In the genomic region with DNA sequence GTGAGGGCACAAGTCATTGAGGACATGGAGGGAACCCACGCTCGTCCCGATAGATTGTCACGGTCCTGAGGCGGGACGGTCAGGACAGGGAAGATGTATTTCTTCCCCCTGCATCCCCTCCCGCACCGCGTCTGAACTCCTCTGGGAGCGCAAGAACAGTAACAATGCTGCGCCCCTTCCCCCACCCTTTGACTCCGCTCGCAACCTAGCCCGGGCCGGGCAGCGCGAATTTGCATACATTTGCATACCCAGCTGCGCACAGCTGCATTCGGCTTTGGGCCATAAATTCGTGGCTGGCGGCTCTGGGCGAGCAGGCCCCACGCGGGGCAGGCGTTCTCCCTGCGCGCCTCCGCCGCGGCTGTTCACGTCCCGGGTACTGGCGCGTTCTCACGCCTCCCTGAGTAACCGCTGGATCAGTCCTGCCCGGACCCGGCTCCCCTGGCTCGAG, we compare ENCODE assay signal across 9 cellular contexts. TPM values are rescaled to one million over a fixed set of nuclear protein-coding genes. Genes with fewer than 3 reads are reported as not detected.
DNase-seq lines count a peak whose midpoint lies in the region; ATAC-seq and TF ChIP-seq lines count a peak whose summit lies in the region.
"Had no signal": no experiment of that assay in that cellular context is flagged by ENCODE, and none has a peak within 500 bp of the region (broad histone marks: within the 10 kb centered on the region; RNA-seq: fewer than 3 reads in every experiment).

No MANE protein-coding gene starts in this region.

- POLR2A ChIA-PET in activated CD4-positive, alpha-beta T cell treated with anti-CD3 and anti-CD28 coated beads for 36 hours (lab: Charles Lee) = no interaction called here

- peaks cover 12% of the 10 kb centered on the region for H3K27me3 Mint-ChIP-seq in activated CD4-positive, alpha-beta T cell treated with anti-CD3 and anti-CD28 coated beads for 36 hours

- WGBS in right cardiac atrium = 5% methylated on average over 39 of the region's 39 CpGs
- 6% methylated on average over 37 of the region's 39 CpGs for WGBS in smooth muscle cell (ENCODE audit: low lambda C conversion rate)

- intact Hi-C loops in activated CD4-positive, alpha-beta T cell treated with anti-CD3 and anti-CD28 coated beads for 36 hours (cut with DNase I, micrococcal nuclease) = loop anchor here (1.0 to 5.0 kb wide), 4 partner anchors 60 to 142 kb away; no protein-coding TSS in a partner anchor
- intact Hi-C loops in right cardiac atrium (cut with DNase I) = loop anchor here in 3 of 4 donors (5.0 to 10.0 kb wide), 3 partner anchors 145 to 150 kb away; a partner anchor contains a TSS

- H3K27me3 ChIP-seq in right cardiac atrium (ENCODE audit: control insufficient read depth, insufficient read depth) (no peaks in the 10 kb centered on the region), smooth muscle cell (ENCODE audit: low read depth) (peaks cover 9% of the 10 kb centered on the region)

- no peaks in the 10 kb centered on the region for H3K79me2 ChIP-seq in smooth muscle cell (ENCODE audit: low read depth)

- peak overlapping the region; percentile 33 for H3K9ac ChIP-seq in smooth muscle cell (ENCODE audit: low read depth)

- ATAC-seq in activated CD4-positive, alpha-beta T cell treated with anti-CD3 and anti-CD28 coated beads for 36 hours = no peak
- ATAC-seq in right cardiac atrium = peak; percentile 3 to 6
- ATAC-seq in HG02588 (IDR thresholded peaks at IDR 0.05; ENCODE audit: unreplicated experiment) = no peak

- TF ChIP-seq CTCF in WI38 (IDR thresholded peaks at IDR 0.05; ENCODE audit: low read depth, low read length) = no peak
- TF ChIP-seq CTCF in smooth muscle cell (IDR thresholded peaks at IDR 0.05; ENCODE audit: borderline replicate concordance, insufficient read depth, poor library complexity, severe bottlenecking) = no peak

- H2AFZ ChIP-seq in smooth muscle cell (ENCODE audit: low read depth) = peak overlapping the region; percentile 83

- peak overlapping the region; percentile 69 for H3K4me3 Mint-ChIP-seq in activated CD4-positive, alpha-beta T cell treated with anti-CD3 and anti-CD28 coated beads for 36 hours

- no peaks in the 10 kb centered on the region for H3K36me3 Mint-ChIP-seq in activated CD4-positive, alpha-beta T cell treated with anti-CD3 and anti-CD28 coated beads for 36 hours (ENCODE audit: low read depth)

- H3F3A ChIP-seq in smooth muscle cell (ENCODE audit: low read depth) = peaks cover 3% of the 10 kb centered on the region

- H3K4me1 Mint-ChIP-seq in activated CD4-positive, alpha-beta T cell treated with anti-CD3 and anti-CD28 coated beads for 36 hours = peaks cover 27% of the 10 kb centered on the region

- peak; percentile 56 for DNase-seq in activated CD4-positive, alpha-beta T cell treated with anti-CD3 and anti-CD28 coated beads for 36 hours
- DNase-seq in activated CD4-positive, alpha-beta T cell treated with anti-CD3 and anti-CD28 coated beads for 1 hour = no peak
- peak; percentile 36 to 68 (median 68) for DNase-seq in right cardiac atrium
- DNase-seq in smooth muscle cell (lab: John Stamatoyannopoulos, UW; ENCODE audit: unreplicated experiment) = peak; percentile 16
- DNase-seq in stimulated activated CD4-positive, alpha-beta T cell treated with anti-CD3 and anti-CD28 coated beads, Interleukin-4, amount 100 ng/mL, for 24 hours = no peak
- DNase-seq in NOMO-1 treated with DMSO at 0.1 percent for 48 hours (lab: John Stamatoyannopoulos, UW; ENCODE audit: unreplicated experiment) = no peak

- H3K36me3 ChIP-seq in smooth muscle cell (ENCODE audit: low read depth) = no peaks in the 10 kb centered on the region

- H4K20me1 ChIP-seq in smooth muscle cell (ENCODE audit: low read depth) = no peaks in the 10 kb centered on the region

- H3K9me3 Mint-ChIP-seq in activated CD4-positive, alpha-beta T cell treated with anti-CD3 and anti-CD28 coated beads for 36 hours (ENCODE audit: low read depth) = no peaks in the 10 kb centered on the region
- H3K9me3 Mint-ChIP-seq: stimulated activated naive CD8-positive, alpha-beta T cell treated with anti-CD3 and anti-CD28 coated beads, Interleukin-15, Interleukin-2, amounts not matched to agents 100 ng/mL and 50 ng/mL, for 24 hours had no signal

- H3K9me3 ChIP-seq in right cardiac atrium (ENCODE audit: control insufficient read depth, low read length) = no peaks in the 10 kb centered on the region
- H3K9me3 ChIP-seq in smooth muscle cell (replicated peaks; ENCODE audit: low read depth) = no peaks in the 10 kb centered on the region

- H3K4me3 ChIP-seq in WI38 (ENCODE audit: low read depth, low read length) (peak overlapping the region; percentile 55), right cardiac atrium (ENCODE audit: low read length) (peak overlapping the region; percentile 31), smooth muscle cell (peak overlapping the region; percentile 47)

- peak overlapping the region; percentile 95 for H3K4me2 ChIP-seq in smooth muscle cell

- CTCF ChIA-PET in activated CD4-positive, alpha-beta T cell treated with anti-CD3 and anti-CD28 coated beads for 36 hours (lab: Charles Lee) = interaction anchor here (0.6 to 3.0 kb wide), 8 partner anchors 11 to 203 kb away, joined by 3 to 12 read pairs (median 3); a partner anchor contains a TSS

- H3K27ac Mint-ChIP-seq in activated CD4-positive, alpha-beta T cell treated with anti-CD3 and anti-CD28 coated beads for 36 hours = no peak overlapping the region

- H3K27ac ChIP-seq in right cardiac atrium (ENCODE audit: low read length) (no peak overlapping the region), smooth muscle cell (ENCODE audit: low read depth) (no peak overlapping the region)

- H3K4me1 ChIP-seq in right cardiac atrium (ENCODE audit: control insufficient read depth, insufficient read depth, low read length) (peaks cover 5% of the 10 kb centered on the region), smooth muscle cell (ENCODE audit: low read depth) (peaks cover 9% of the 10 kb centered on the region)

RNA-seq across cellular contexts. Expression of a gene that starts 29.0 kb away (rescaled TPM):
- 10 to 100 TPM; 19.5 to 28.5 TPM for total RNA-seq in activated CD4-positive, alpha-beta T cell treated with anti-CD3 and anti-CD28 coated beads for 36 hours
- total RNA-seq in right cardiac atrium (10 to 100 TPM; 16.8 to 20.7 (median 18.6) TPM), smooth muscle cell (36.7 and 39.4 TPM in 2 replicates)
- polyA plus RNA-seq in right cardiac atrium (26.3 TPM), smooth muscle cell (40.5 and 49.2 TPM in 2 replicates)

Comparison
In these comparisons a context has a peak if more than half of its experiments do, and no peak if none do; other contexts are left out.
1. DNase-seq: peak in activated CD4-positive, alpha-beta T cell treated with anti-CD3 and anti-CD28 coated beads for 36 hours (single experiment), right cardiac atrium (3 of 3) and smooth muscle cell (single experiment); none in activated CD4-positive, alpha-beta T cell treated with anti-CD3 and anti-CD28 coated beads for 1 hour (single experiment), stimulated activated CD4-positive, alpha-beta T cell treated with anti-CD3 and anti-CD28 coated beads, Interleukin-4, amount 100 ng/mL, for 24 hours (single experiment) and NOMO-1 treated with DMSO at 0.1 percent for 48 hours (single experiment).
2. ATAC-seq: peak in right cardiac atrium (2 of 2); none in activated CD4-positive, alpha-beta T cell treated with anti-CD3 and anti-CD28 coated beads for 36 hours (single experiment) and HG02588 (single experiment).
3. Peak in every context shown above with its lines, with median percentiles within 50 percentile points of each other: H3K4me3 ChIP-seq.